ENCODE assay signal across 8 cellular contexts in genomic region chr13:27022571-27023311, GRCh38.
A peak's percentile ranks its signal among the peaks of the same experiment; 100 is the strongest.
DNase-seq lines count a peak whose midpoint lies in the region; ATAC-seq, FAIRE-seq and TF ChIP-seq lines count a peak whose summit lies in the region.

No MANE protein-coding gene starts in this region.

- peak overlapping the region; percentile 30; the same call in 1 of the 2 replicates for H3K14ac ChIP-seq in IMR-90 (replicated peaks; ENCODE audit: low read depth, low read length)

- POLR2A ChIA-PET in IMR-90 (lab: Charles Lee; ENCODE audit: unreplicated experiment) = interaction anchor here (0.5 kb wide), 1 partner anchor 223 kb away, joined by 14 read pairs; no protein-coding TSS in a partner anchor
- POLR2A ChIA-PET in HepG2 (lab: Yijun Ruan, JAX) = interaction anchor here (1.0 to 1.6 kb wide), 2 partner anchors 31 to 40 kb away, joined by 4 to 8 read pairs; no protein-coding TSS in a partner anchor

- dilution Hi-C loops in IMR-90 (cut with HindIII; ENCODE audit: low sequenced_read_pairs, unreplicated experiment) = no loop called here

- H3K9me3 ChIP-seq in IMR-90 (ENCODE audit: control insufficient read depth, insufficient read depth, low read length) (no peaks in the 10 kb centered on the region), adipocyte (ENCODE audit: control insufficient read depth, low read length) (no peaks in the 10 kb centered on the region), HepG2 (ENCODE audit: low read length) (no peaks in the 10 kb centered on the region)

- BruUV-seq in IMR-90 (replicated peaks; lab: Mats Ljungman, UMichigan) = no TSS peak
- no TSS peak for BruUV-seq in HepG2 (replicated peaks; lab: Mats Ljungman, UMichigan)

- peak overlapping the region; percentile 7 for H2AFZ ChIP-seq in IMR-90 (replicated peaks; ENCODE audit: low read length, poor library complexity)
- peak overlapping the region; percentile 55 for H2AFZ ChIP-seq in HepG2 (ENCODE audit: low read length)

- no peaks in the 10 kb centered on the region for H3K79me1 ChIP-seq in IMR-90 (ENCODE audit: low read depth in 1 of 2, low read length in 2 of 2)

- DNase-seq in Ammon's horn (ENCODE audit: low spot score) (peak; percentile 70), IMR-90 (peak; percentile 89), adipocyte (ENCODE audit: low read depth) (peak; percentile 44), HepG2 (ENCODE audit: low spot score) (peak; percentile 90), 8988T (no peak), NCI-H1436 treated with DMSO at 0.1 percent for 48 hours (lab: John Stamatoyannopoulos, UW) (no peak)

- peak; percentile 97 for FAIRE-seq in HepG2 (lab: Jason Lieb, UNC)

- peak overlapping the region; percentile 28 for H2BK5ac ChIP-seq in IMR-90 (ENCODE audit: low read depth, low read length, poor library complexity, severe bottlenecking)

- peak overlapping the region; percentile 17; the same call in 1 of the 2 replicates for H2BK120ac ChIP-seq in IMR-90 (ENCODE audit: low read depth, low read length)

- H3K4ac ChIP-seq in IMR-90 (ENCODE audit: low read depth, low read length) = peak overlapping the region; percentile 35

- H3K27ac ChIP-seq in IMR-90 (ENCODE audit: insufficient read depth, low read length) (peak overlapping the region; percentile 78), HepG2 (ENCODE audit: extremely low read length, insufficient read depth, low read length) (peak overlapping the region; percentile 64)

- in situ Hi-C loops in IMR-90 (cut with MboI; ENCODE audit: low sequenced_read_pairs) (no loop called here), HepG2 (cut with HindIII; ENCODE audit: extremely low pct_ligation_motif_present, low pct_unique_long_range_greater_than_20kb) (no loop called here)

- no peak for TF ChIP-seq CTCF in IMR-90 (conservative IDR thresholded peaks at IDR 0.05; ENCODE audit: low read depth, low read length)
- TF ChIP-seq CTCF in HepG2 (CRISPR knock-in tag; IDR thresholded peaks at IDR 0.05) = no peak

- H3K4me3 ChIP-seq in IMR-90 (ENCODE audit: insufficient read depth, low read depth, low read length) (no peak overlapping the region), adipocyte (ENCODE audit: low read length) (no peak overlapping the region), HepG2 (replicated peaks in 1 of 3; ENCODE audit: insufficient read depth in 1 of 3, low read depth in 2 of 3, low read length in 3 of 3) (peak overlapping the region; percentile 6 to 57 (median 19); a peak in 4 of 6 replicates)

- TF ChIP-seq POLR2A in IMR-90 (IDR thresholded peaks at IDR 0.05; ENCODE audit: low read depth, low read length) = no peak
- peak in 1 of 2 experiments; percentile 44; a peak in 1 of 4 replicates for TF ChIP-seq POLR2A in HepG2 (IDR thresholded peaks at IDR 0.05; ENCODE audit: insufficient read depth in 1 of 2, low read depth in 2 of 2, low read length in 2 of 2)

- H2AK5ac ChIP-seq in IMR-90 (ENCODE audit: low read depth, low read length) = no peak overlapping the region

- ATAC-seq in IMR-90 (ENCODE audit: low read depth) = peak; percentile 91
- ATAC-seq in HepG2 = peak; percentile 92
- ATAC-seq in HG03432 (IDR thresholded peaks at IDR 0.05; ENCODE audit: unreplicated experiment) = no peak
- ATAC-seq in GM21447 (IDR thresholded peaks at IDR 0.05; ENCODE audit: unreplicated experiment) = no peak

- H4K20me1 ChIP-seq in IMR-90 (ENCODE audit: insufficient read depth, low read length) (peaks cover 13% of the 10 kb centered on the region), HepG2 (ENCODE audit: insufficient read depth, low read length) (no peaks in the 10 kb centered on the region)

- intact Hi-C loops in IMR-90 (cut with micrococcal nuclease) = loop anchor here (2.0 kb wide), 1 partner anchor 14 kb away; no protein-coding TSS in a partner anchor
- intact Hi-C loops in HepG2 (cut with micrococcal nuclease; ENCODE audit: unreplicated experiment) = loop anchor here (1.0 kb wide), 1 partner anchor 31 kb away; no protein-coding TSS in a partner anchor

- H3K4me2 ChIP-seq in IMR-90 (ENCODE audit: low read depth, low read length) (peak overlapping the region; percentile 29), HepG2 (ENCODE audit: low read depth, low read length) (peak overlapping the region; percentile 82)

- TF ChIP-seq EP300 in HepG2 (IDR thresholded peaks at IDR 0.05; ENCODE audit: low read depth in 2 of 2, low read length in 2 of 2) (peak in 1 of 2 experiments; percentile 47; a peak in 1 of 4 replicates), HepG2 (CRISPR knock-in tag; IDR thresholded peaks at IDR 0.05; ENCODE audit: borderline replicate concordance) (0 out of 2 replicates have a peak, but pooled peaks have one; percentile 10)

- peak overlapping the region; percentile 0; the same call in 1 of the 2 replicates for H3K23ac ChIP-seq in IMR-90 (ENCODE audit: low read depth, low read length)

- no CpG with 5 or more reads among the region's 9 CpGs for WGBS in IMR-90 (ENCODE audit: extremely low coverage in 2 of 2, insufficient read length in 1 of 2), 2 experiments
- 0% methylated on average over 5 of the region's 9 CpGs for WGBS in HepG2 (ENCODE audit: low lambda C conversion rate)

- H3K27me3 ChIP-seq in IMR-90 (ENCODE audit: control insufficient read depth, insufficient read depth, low read length) (peaks cover 6% of the 10 kb centered on the region), adipocyte (replicated peaks; ENCODE audit: control insufficient read depth, insufficient read depth, low read length) (peaks cover 9% of the 10 kb centered on the region), HepG2 (ENCODE audit: control insufficient read depth in 1 of 2, insufficient read depth in 2 of 2, low read length in 2 of 2) (peaks cover 0 to 7% of the 10 kb centered on the region in 2 experiments; a peak in 2 of 5 replicates)

- peak overlapping the region; percentile 21; the same call in 1 of the 3 replicates for H2BK15ac ChIP-seq in IMR-90 (ENCODE audit: low read depth, low read length)

- H4K8ac ChIP-seq in IMR-90 (ENCODE audit: low read depth in 2 of 2, low read length in 2 of 2) = peak overlapping the region in 1 of 2 experiments; percentile 10; a peak in 2 of 4 replicates

- H4K5ac ChIP-seq in IMR-90 (ENCODE audit: low read depth, low read length) = peak overlapping the region; percentile 47; the same call in 1 of the 2 replicates

- H2AK9ac ChIP-seq in IMR-90 (replicated peaks; ENCODE audit: low read depth, low read length, poor library complexity) = peak overlapping the region; percentile 25

- H3K9ac ChIP-seq in IMR-90 (ENCODE audit: low read depth, low read length) (0 out of 2 replicates have a peak overlapping the region, but pooled peaks have one; percentile 1), adipocyte (ENCODE audit: low read length) (no peak overlapping the region), HepG2 (ENCODE audit: insufficient read depth, low read depth, low read length) (peak overlapping the region; percentile 66)

- CTCF ChIA-PET in IMR-90 (lab: Yijun Ruan, JAX) (interaction anchor here (0.6 kb wide), 2 partner anchors 16 to 42 kb away, joined by 3 to 7 read pairs; no protein-coding TSS in a partner anchor), HepG2 (lab: Yijun Ruan, JAX; ENCODE audit: low intra/inter-chr PET ratio, low total read pairs) (no interaction called here)

- TF ChIP-seq RAD21 in IMR-90 (IDR thresholded peaks at IDR 0.05; ENCODE audit: low read length) = no peak
- no peak for TF ChIP-seq RAD21 in HepG2 (CRISPR knock-in tag; IDR thresholded peaks at IDR 0.05)

- H3K4me1 ChIP-seq in IMR-90 (ENCODE audit: control insufficient read depth, insufficient read depth, low read length) = peaks cover 20% of the 10 kb centered on the region
- H3K4me1 ChIP-seq in adipocyte (ENCODE audit: control insufficient read depth, insufficient read depth, low read length) = no peaks in the 10 kb centered on the region
- peaks cover 73% of the 10 kb centered on the region for H3K4me1 ChIP-seq in HepG2 (ENCODE audit: insufficient read depth, low read length)

- H4K91ac ChIP-seq in IMR-90 (ENCODE audit: insufficient read depth, low read depth, low read length) = peak overlapping the region; percentile 45; the same call in 1 of the 2 replicates

- peak overlapping the region; percentile 30; the same call in 1 of the 2 replicates for H2BK20ac ChIP-seq in IMR-90 (ENCODE audit: low read depth, low read length)

- H3K79me2 ChIP-seq in HepG2 (ENCODE audit: insufficient read depth, low read length) = no peaks in the 10 kb centered on the region

- peak overlapping the region; percentile 18 for H3K18ac ChIP-seq in IMR-90 (ENCODE audit: low read depth, low read length)

- H3K36me3 ChIP-seq in IMR-90 (ENCODE audit: control insufficient read depth, insufficient read depth, low read length) (no peaks in the 10 kb centered on the region), adipocyte (ENCODE audit: control insufficient read depth, insufficient read depth, low read length, severe bottlenecking) (no peaks in the 10 kb centered on the region), HepG2 (replicated peaks in 1 of 2; ENCODE audit: control insufficient read depth in 1 of 2, insufficient read depth in 2 of 2, low read length in 2 of 2) (no peaks in the 10 kb centered on the region)

- H3K9me1 ChIP-seq in IMR-90 (ENCODE audit: insufficient read depth, low read length) = peaks cover 9% of the 10 kb centered on the region; the same call in 1 of the 2 replicates

- no peak overlapping the region; the same call in 1 of the 2 replicates for H3K56ac ChIP-seq in IMR-90 (ENCODE audit: extremely low read depth, insufficient read depth, low read length)

TF ChIP-seq in IMR-90, 13 proteins besides CTCF, POLR2A, EP300 and RAD21:
- TF ChIP-seq MAZ (IDR thresholded peaks at IDR 0.05; ENCODE audit: borderline replicate concordance, low read depth, low read length) (peak; percentile 35; the same call in 1 of the 2 replicates), MXI1 (IDR thresholded peaks at IDR 0.05; ENCODE audit: borderline replicate concordance, low read depth, low read length) (no peak), BHLHE40 (IDR thresholded peaks at IDR 0.05; ENCODE audit: low read depth, low read length) (peak; percentile 4; the same call in 1 of the 2 replicates)

TF ChIP-seq in HepG2, 621 proteins besides CTCF, POLR2A, EP300 and RAD21 (continues in another document):
- peak; percentile 37 for TF ChIP-seq FOSL2 (CRISPR knock-in tag; IDR thresholded peaks at IDR 0.05)
- no peak for TF ChIP-seq ZNF180 (CRISPR knock-in tag; IDR thresholded peaks at IDR 0.05; ENCODE audit: borderline replicate concordance, low read depth)
- TF ChIP-seq HNF4A (CRISPR knock-in tag; IDR thresholded peaks at IDR 0.05) = peak; percentile 34; the same call in 1 of the 2 replicates
- peak; percentile 97 for TF ChIP-seq ZNF292 (CRISPR knock-in tag; IDR thresholded peaks at IDR 0.05; ENCODE audit: borderline replicate concordance, low read depth)
- no peak for TF ChIP-seq TP53 (CRISPR knock-in tag; conservative IDR thresholded peaks at IDR 0.05)
- no peak for TF ChIP-seq ZFP41 (CRISPR knock-in tag; IDR thresholded peaks at IDR 0.05; ENCODE audit: borderline replicate concordance)
- no peak; the same call in 1 of the 2 replicates for TF ChIP-seq CBX5 (CRISPR knock-in tag; IDR thresholded peaks at IDR 0.05; ENCODE audit: borderline replicate concordance)
- TF ChIP-seq ZBTB21 (CRISPR knock-in tag; IDR thresholded peaks at IDR 0.05) = no peak
- TF ChIP-seq RBFOX2 (IDR thresholded peaks at IDR 0.05; ENCODE audit: low read depth, low read length) = no peak
- peak; percentile 31; the same call in 1 of the 2 replicates for TF ChIP-seq ZNF792 (CRISPR knock-in tag; IDR thresholded peaks at IDR 0.05)

Comparison
In these comparisons a context has a peak if more than half of its experiments do, and no peak if none do; other contexts are left out.
1. DNase-seq: peak in Ammon's horn (single experiment), IMR-90 (single experiment), adipocyte (single experiment) and HepG2 (single experiment); none in 8988T (single experiment) and NCI-H1436 treated with DMSO at 0.1 percent for 48 hours (single experiment).
2. ATAC-seq: peak in IMR-90 (single experiment) and HepG2 (single experiment); none in HG03432 (single experiment) and GM21447 (single experiment).
3. H3K4me3 ChIP-seq: peak in HepG2 (3 of 3); none in IMR-90 (single experiment) and adipocyte (single experiment).